Comparison of ENCODE assay signal across 25 cellular contexts in the genomic region with DNA sequence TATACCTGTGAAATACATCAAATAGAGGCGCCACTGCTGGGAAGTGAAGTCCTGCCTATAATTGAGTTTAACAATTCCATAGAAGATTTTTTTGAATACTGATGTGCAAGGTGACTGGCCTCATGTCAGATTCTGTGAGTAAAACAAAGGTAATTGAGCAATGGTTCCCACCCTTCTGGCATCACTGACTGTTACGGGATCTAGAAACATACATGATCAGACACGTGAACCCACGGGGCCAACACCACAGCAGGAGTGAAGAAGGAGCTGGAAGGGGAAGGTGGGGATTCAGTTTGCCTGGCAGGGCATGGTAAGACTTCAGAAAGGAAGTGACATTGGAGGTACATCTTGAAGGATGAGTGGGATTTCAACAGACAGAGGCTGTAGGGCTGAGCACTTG.
DNase-seq lines count a peak whose midpoint lies in the region; ATAC-seq, FAIRE-seq and TF ChIP-seq lines count a peak whose summit lies in the region.
"Had no signal": no experiment of that assay in that cellular context is flagged by ENCODE, and none has a peak within 500 bp of the region (broad histone marks: within the 10 kb centered on the region; RNA-seq: fewer than 3 reads in every experiment).

No MANE protein-coding gene starts in this region.

- no TSS peak for BruUV-seq in IMR-90 (replicated peaks; lab: Mats Ljungman, UMichigan)

- no peak overlapping the region for H3K4me3 Mint-ChIP-seq in activated T-helper 2 cell treated with anti-CD3 and anti-CD28 coated beads, Interferon-gamma antibody, Interleukin-2, Interleukin-4, amounts not matched to agents 10 μg/mL and 5 μg/mL and 100 μg/mL, durations not matched to agents 14 hours and 24 hours and 36 hours (ENCODE audit: low read depth)
- H3K4me3 Mint-ChIP-seq: B cell; CD4-positive, CD25-positive, alpha-beta regulatory T cell; CD8-positive, alpha-beta T cell; HFFc6 had no signal

- no peaks in the 10 kb centered on the region for H3K9me3 Mint-ChIP-seq in activated T-helper 2 cell treated with anti-CD3 and anti-CD28 coated beads, Interferon-gamma antibody, Interleukin-2, Interleukin-4, amounts not matched to agents 10 μg/mL and 5 μg/mL and 100 μg/mL, durations not matched to agents 14 hours and 24 hours and 36 hours
- H3K9me3 Mint-ChIP-seq: CD4-positive, CD25-positive, alpha-beta regulatory T cell; CD8-positive, alpha-beta T cell had no signal

- H3K4me2 ChIP-seq in IMR-90 (ENCODE audit: low read depth, low read length) (no peak overlapping the region), keratinocyte (ENCODE audit: control insufficient read depth, extremely low read depth, insufficient read depth, low read depth, low read length) (no peak overlapping the region)
- H3K4me2 ChIP-seq: BLaER1 had no signal

- no peak overlapping the region for H2BK20ac ChIP-seq in IMR-90 (ENCODE audit: low read depth, low read length)

- H3K27ac ChIP-seq in IMR-90 (ENCODE audit: insufficient read depth, low read length) = no peak overlapping the region
- no peak overlapping the region for H3K27ac ChIP-seq in keratinocyte (ENCODE audit: control insufficient read depth, insufficient read depth, low read length)
- H3K27ac ChIP-seq: 22Rv1, BLaER1, C4-2B had no signal

- no peak for ATAC-seq in IMR-90 (ENCODE audit: low read depth)
- ATAC-seq: CD8-positive, alpha-beta T cell; GM12878 had no signal

- H4K20me1 ChIP-seq in IMR-90 (ENCODE audit: insufficient read depth, low read length) = no peaks in the 10 kb centered on the region
- no peaks in the 10 kb centered on the region for H4K20me1 ChIP-seq in keratinocyte (ENCODE audit: control insufficient read depth, extremely low read depth, insufficient read depth, low read length)
- H4K20me1 ChIP-seq: BLaER1 had no signal

- H3K4me1 ChIP-seq in IMR-90 (ENCODE audit: control insufficient read depth, insufficient read depth, low read length) = no peaks in the 10 kb centered on the region
- no peaks in the 10 kb centered on the region for H3K4me1 ChIP-seq in keratinocyte (ENCODE audit: control insufficient read depth, extremely low read depth, insufficient read depth, low read length)
- H3K4me1 ChIP-seq: BLaER1, Caco-2, HAP-1 had no signal

- no peaks in the 10 kb centered on the region for H3K79me2 ChIP-seq in keratinocyte (ENCODE audit: control insufficient read depth, insufficient read depth, low read length)

- no peaks in the 10 kb centered on the region for H3K4me1 Mint-ChIP-seq in activated T-helper 2 cell treated with anti-CD3 and anti-CD28 coated beads, Interferon-gamma antibody, Interleukin-2, Interleukin-4, amounts not matched to agents 10 μg/mL and 5 μg/mL and 100 μg/mL, durations not matched to agents 14 hours and 24 hours and 36 hours (ENCODE audit: low read depth)
- H3K4me1 Mint-ChIP-seq: B cell had no signal

- no peak for FAIRE-seq in keratinocyte (lab: Jason Lieb, UNC)
- FAIRE-seq: A204.1, GM12878, H54 had no signal

- no peak overlapping the region for H3K18ac ChIP-seq in IMR-90 (ENCODE audit: low read depth, low read length)

- no peak overlapping the region for H3K56ac ChIP-seq in IMR-90 (ENCODE audit: extremely low read depth, insufficient read depth, low read length)

- H3K79me1 ChIP-seq in IMR-90 (ENCODE audit: low read depth in 1 of 2, low read length in 2 of 2) = no peaks in the 10 kb centered on the region

- dilution Hi-C loops in IMR-90 (cut with HindIII; ENCODE audit: low sequenced_read_pairs, unreplicated experiment) (no loop called here), keratinocyte (cut with MboI; ENCODE audit: extremely low pct_ligation_motif_present, low sequenced_read_pairs) (no loop called here)

- WGBS in IMR-90 (ENCODE audit: extremely low coverage in 2 of 2, insufficient read length in 1 of 2), 2 experiments = 89% methylated on average over 3 of the region's 4 CpGs; no CpG with 5 or more reads in 1 of the 2 experiments

- H3K27me3 ChIP-seq in IMR-90 (ENCODE audit: control insufficient read depth, insufficient read depth, low read length) (no peaks in the 10 kb centered on the region), keratinocyte (ENCODE audit: control insufficient read depth, extremely low read depth, insufficient read depth, low read length) (no peaks in the 10 kb centered on the region)
- H3K27me3 ChIP-seq: BLaER1 had no signal

- H3K14ac ChIP-seq in IMR-90 (replicated peaks; ENCODE audit: low read depth, low read length) = no peak overlapping the region; the same call in 1 of the 2 replicates

- H3K4me3 ChIP-seq in IMR-90 (ENCODE audit: insufficient read depth, low read depth, low read length) = no peak overlapping the region
- no peak overlapping the region for H3K4me3 ChIP-seq in epithelial cell of esophagus (ENCODE audit: low read length)
- no peak overlapping the region for H3K4me3 ChIP-seq in keratinocyte (ENCODE audit: control insufficient read depth in 2 of 3, extremely low read depth in 1 of 3, insufficient read depth in 2 of 3, low read depth in 1 of 3, low read length in 3 of 3)
- H3K4me3 ChIP-seq: BLaER1, GM12878, HAP-1 had no signal

- peak; percentile 17 for DNase-seq in NCI-H146 (lab: John Stamatoyannopoulos, UW)
- DNase-seq in NCI-H146 treated with DMSO at 0.1 percent for 48 hours (lab: John Stamatoyannopoulos, UW; ENCODE audit: unreplicated experiment) = no peak
- DNase-seq in IMR-90 = no peak
- peak; percentile 78 for DNase-seq in epithelial cell of esophagus (ENCODE audit: low read depth)
- no peak for DNase-seq in keratinocyte (ENCODE audit: low read depth, low spot score)
- DNase-seq in GM19238 (ENCODE audit: insufficient read length, low spot score) = no peak
- DNase-seq in activated T-helper 2 cell treated with anti-CD3 and anti-CD28 coated beads, Interferon-gamma antibody, Interleukin-2, Interleukin-4, amounts not matched to agents 10 μg/mL and 5 μg/mL and 100 μg/mL, durations not matched to agents 14 hours and 24 hours and 36 hours (ENCODE audit: low spot score) = no peak
- no peak for DNase-seq in NOMO-1 treated with dmso at 0.1 percent for 144 hours (lab: John Stamatoyannopoulos, UW; ENCODE audit: unreplicated experiment)
- DNase-seq: Caco-2; CD4-positive, CD25-positive, alpha-beta regulatory T cell; CD8-positive, alpha-beta T cell; DMS 273 treated with DMSO at 0.1 percent for 48 hours; DMS79; EL; GDM1; GOT3; HFFc6 had no signal

- intact Hi-C loops in IMR-90 (cut with micrococcal nuclease) = no loop called here
- intact Hi-C loops in activated T-helper 2 cell treated with anti-CD3 and anti-CD28 coated beads, Interferon-gamma antibody, Interleukin-2, Interleukin-4, amounts not matched to agents 10 μg/mL and 5 μg/mL and 100 μg/mL, durations not matched to agents 14 hours and 24 hours and 36 hours (cut with micrococcal nuclease) = no loop called here

- CTCF ChIA-PET in IMR-90 (lab: Yijun Ruan, JAX) = interaction anchor here (0.6 kb wide), 1 partner anchor 1085 kb away, joined by 3 read pairs; no protein-coding TSS in a partner anchor

- H3K9me3 ChIP-seq in IMR-90 (ENCODE audit: control insufficient read depth, insufficient read depth, low read length) (no peaks in the 10 kb centered on the region), keratinocyte (ENCODE audit: control insufficient read depth, low read depth, low read length) (no peaks in the 10 kb centered on the region)
- H3K9me3 ChIP-seq: BLaER1, Caco-2, HAP-1 had no signal

- no peak for TF ChIP-seq RAD21 in IMR-90 (IDR thresholded peaks at IDR 0.05; ENCODE audit: low read length)

- H4K91ac ChIP-seq in IMR-90 (ENCODE audit: insufficient read depth, low read depth, low read length) = no peak overlapping the region

- no peak overlapping the region for H3K9ac ChIP-seq in IMR-90 (ENCODE audit: low read depth, low read length)
- no peak overlapping the region for H3K9ac ChIP-seq in keratinocyte (ENCODE audit: control insufficient read depth, extremely low read depth, insufficient read depth, low read length)
- H3K9ac ChIP-seq: BLaER1 had no signal

- no peak overlapping the region for H2BK5ac ChIP-seq in IMR-90 (ENCODE audit: low read depth, low read length, poor library complexity, severe bottlenecking)

- no peak overlapping the region for H2AK5ac ChIP-seq in IMR-90 (ENCODE audit: low read depth, low read length)

- in situ Hi-C loops in IMR-90 (cut with MboI; ENCODE audit: low sequenced_read_pairs) = no loop called here

- no peaks in the 10 kb centered on the region for H3K27me3 Mint-ChIP-seq in activated T-helper 2 cell treated with anti-CD3 and anti-CD28 coated beads, Interferon-gamma antibody, Interleukin-2, Interleukin-4, amounts not matched to agents 10 μg/mL and 5 μg/mL and 100 μg/mL, durations not matched to agents 14 hours and 24 hours and 36 hours (ENCODE audit: low read depth)
- H3K27me3 Mint-ChIP-seq: B cell; CD4-positive, CD25-positive, alpha-beta regulatory T cell had no signal

- POLR2A ChIA-PET in IMR-90 (lab: Charles Lee; ENCODE audit: unreplicated experiment) = no interaction called here

- H3K36me3 Mint-ChIP-seq in activated T-helper 2 cell treated with anti-CD3 and anti-CD28 coated beads, Interferon-gamma antibody, Interleukin-2, Interleukin-4, amounts not matched to agents 10 μg/mL and 5 μg/mL and 100 μg/mL, durations not matched to agents 14 hours and 24 hours and 36 hours (ENCODE audit: low read depth) = no peaks in the 10 kb centered on the region
- H3K36me3 Mint-ChIP-seq: CD4-positive, CD25-positive, alpha-beta regulatory T cell; CD8-positive, alpha-beta T cell had no signal

- no peaks in the 10 kb centered on the region for H3K36me3 ChIP-seq in IMR-90 (ENCODE audit: control insufficient read depth, insufficient read depth, low read length)
- H3K36me3 ChIP-seq in keratinocyte (ENCODE audit: control insufficient read depth in 2 of 2, extremely low read depth in 1 of 2, insufficient read depth in 2 of 2, low read length in 2 of 2) = no peaks in the 10 kb centered on the region
- H3K36me3 ChIP-seq: BLaER1, HAP-1 had no signal

- no peak overlapping the region for H4K5ac ChIP-seq in IMR-90 (ENCODE audit: low read depth, low read length)

- TF ChIP-seq CTCF in IMR-90 (conservative IDR thresholded peaks at IDR 0.05; ENCODE audit: low read depth, low read length) = no peak
- no peak for TF ChIP-seq CTCF in epithelial cell of esophagus (IDR thresholded peaks at IDR 0.05; ENCODE audit: insufficient read depth, low read depth, low read length, missing control alignments)
- no peak for TF ChIP-seq CTCF in keratinocyte (optimal IDR thresholded peaks at IDR 0.05 in 1 of 3, IDR thresholded peaks at IDR 0.05 in 1 of 3, conservative IDR thresholded peaks at IDR 0.05 in 1 of 3; ENCODE audit: extremely low read depth in 1 of 3, insufficient read depth in 2 of 3, low read length in 3 of 3)

- no peak overlapping the region for H2BK15ac ChIP-seq in IMR-90 (ENCODE audit: low read depth, low read length)

- no peak overlapping the region for H3K23ac ChIP-seq in IMR-90 (ENCODE audit: low read depth, low read length)

- TF ChIP-seq POLR2A in IMR-90 (IDR thresholded peaks at IDR 0.05; ENCODE audit: low read depth, low read length) = no peak

- no peak overlapping the region for H3K4ac ChIP-seq in IMR-90 (ENCODE audit: low read depth, low read length)

- H4K8ac ChIP-seq in IMR-90 (ENCODE audit: low read depth in 2 of 2, low read length in 2 of 2) = no peak overlapping the region

- H2AFZ ChIP-seq in IMR-90 (replicated peaks; ENCODE audit: low read length, poor library complexity) (peak overlapping the region; percentile 27), keratinocyte (ENCODE audit: control insufficient read depth, low read length) (peak overlapping the region; percentile 24)

- H3K9me1 ChIP-seq in IMR-90 (ENCODE audit: insufficient read depth, low read length) (peaks cover 3% of the 10 kb centered on the region; the same call in 1 of the 2 replicates), keratinocyte (ENCODE audit: control insufficient read depth, extremely low read depth, insufficient read depth, low read length) (no peaks in the 10 kb centered on the region)

- H2BK120ac ChIP-seq in IMR-90 (ENCODE audit: low read depth, low read length) = no peak overlapping the region

- no peak overlapping the region for H3K27ac Mint-ChIP-seq in activated T-helper 2 cell treated with anti-CD3 and anti-CD28 coated beads, Interferon-gamma antibody, Interleukin-2, Interleukin-4, amounts not matched to agents 10 μg/mL and 5 μg/mL and 100 μg/mL, durations not matched to agents 14 hours and 24 hours and 36 hours
- H3K27ac Mint-ChIP-seq: B cell; CD4-positive, CD25-positive, alpha-beta regulatory T cell; CD8-positive, alpha-beta T cell; HFFc6 had no signal

- H2AK9ac ChIP-seq in IMR-90 (replicated peaks; ENCODE audit: low read depth, low read length, poor library complexity) = no peak overlapping the region

Comparison
In these comparisons a context has a peak if more than half of its experiments do, and no peak if none do; other contexts are left out.
1. DNase-seq: peak in NCI-H146 (single experiment) and epithelial cell of esophagus (single experiment); none in NCI-H146 treated with DMSO at 0.1 percent for 48 hours (single experiment), IMR-90 (single experiment), keratinocyte (single experiment), GM19238 (single experiment), activated T-helper 2 cell treated with anti-CD3 and anti-CD28 coated beads, Interferon-gamma antibody, Interleukin-2, Interleukin-4, amounts not matched to agents 10 μg/mL and 5 μg/mL and 100 μg/mL, durations not matched to agents 14 hours and 24 hours and 36 hours (single experiment) and NOMO-1 treated with dmso at 0.1 percent for 144 hours (single experiment).